Comparison of ENCODE assay signal across 15 cellular contexts in genomic region chr10:14450041-14450491, GRCh38.
DNase-seq lines count a peak whose midpoint lies in the region; ATAC-seq and TF ChIP-seq lines count a peak whose summit lies in the region.
"Had no signal": no experiment of that assay in that cellular context is flagged by ENCODE, and none has a peak within 500 bp of the region (broad histone marks: within the 10 kb centered on the region; RNA-seq: fewer than 3 reads in every experiment).

No MANE protein-coding gene starts in this region.

- TF ChIP-seq RAD21 in SK-N-SH (IDR thresholded peaks at IDR 0.05; ENCODE audit: low read length) = no peak

- H3K9me2 ChIP-seq in SK-N-SH = no peaks in the 10 kb centered on the region

- H3K9me3 ChIP-seq in adipocyte (ENCODE audit: control insufficient read depth, low read length) (peaks cover 5% of the 10 kb centered on the region), heart right ventricle (no peaks in the 10 kb centered on the region), SK-N-SH (no peaks in the 10 kb centered on the region)
- H3K9me3 ChIP-seq: mucosa of descending colon had no signal

- H3K4me1 ChIP-seq in adipocyte (ENCODE audit: control insufficient read depth, insufficient read depth, low read length) = no peaks in the 10 kb centered on the region
- peaks cover 0 to 12% (median 5%) of the 10 kb centered on the region in 9 donors for H3K4me1 ChIP-seq in heart right ventricle
- H3K4me1 ChIP-seq in rectal smooth muscle tissue (ENCODE audit: control insufficient read depth, insufficient read depth, low read length) = peaks cover 10% of the 10 kb centered on the region
- H3K4me1 ChIP-seq in SK-N-SH (ENCODE audit: control insufficient read depth in 1 of 2, insufficient read depth in 2 of 2, low read depth in 1 of 2, low read length in 1 of 2) = no peaks in the 10 kb centered on the region
- H3K4me1 ChIP-seq: BLaER1 treated with 17β-estradiol and CSF1 and Interleukin-3, amounts not matched to agents 10 nM and 100 nM had no signal

- H3K27ac Mint-ChIP-seq in activated naive CD8-positive, alpha-beta T cell treated with anti-CD3 and anti-CD28 coated beads, Interleukin-2, amount 50 U/mL, for 24 hours = no peak overlapping the region
- H3K27ac Mint-ChIP-seq: activated B cell treated with CpG ODN at 0.5 μM for 24 hours; activated naive CD8-positive, alpha-beta T cell treated with anti-CD3 and anti-CD28 coated beads for 36 hours; dendritic cell treated with granulocyte-macrophage colony-stimulating factor and Interleukin-4, amounts not matched to agents 40 ng/mL and 50 ng/mL, for 4 days; stimulated activated naive B cell treated with anti-CD40 and anti-IgM and Interleukin-4, amounts not matched to agents 10 μg/mL and 1 μg/mL and 100 μg/mL, for 72 hours had no signal

- no peak overlapping the region for H3K4me2 ChIP-seq in SK-N-SH
- H3K4me2 ChIP-seq: BLaER1 treated with 17β-estradiol and CSF1 and Interleukin-3, amounts not matched to agents 10 nM and 100 nM had no signal

- no peaks in the 10 kb centered on the region for H3F3A ChIP-seq in SK-N-SH (replicated peaks; ENCODE audit: insufficient read depth)

- DNase-seq in GM03348 (ENCODE audit: low spot score) (peak; percentile 19), adipocyte (ENCODE audit: low read depth) (peak; percentile 45), heart right ventricle (peak; percentile 36 to 69), germinal center (ENCODE audit: low spot score) (no peak), SK-N-SH (no peak)
- DNase-seq in activated naive CD8-positive, alpha-beta T cell treated with anti-CD3 and anti-CD28 coated beads, Interleukin-2, amount 50 U/mL, for 24 hours = no peak
- DNase-seq: activated B cell treated with CpG ODN at 0.5 μM for 24 hours; activated naive CD8-positive, alpha-beta T cell treated with anti-CD3 and anti-CD28 coated beads for 36 hours; mucosa of descending colon; NCI-H2227 treated with DMSO at 0.1 percent for 48 hours; stimulated activated naive B cell treated with anti-CD40 and anti-IgM and Interleukin-4, amounts not matched to agents 10 μg/mL and 1 μg/mL and 100 μg/mL, for 72 hours had no signal

- no peaks in the 10 kb centered on the region for H3K36me3 Mint-ChIP-seq in activated naive CD8-positive, alpha-beta T cell treated with anti-CD3 and anti-CD28 coated beads, Interleukin-2, amount 50 U/mL, for 24 hours (ENCODE audit: low read depth)
- H3K36me3 Mint-ChIP-seq: activated naive CD8-positive, alpha-beta T cell treated with anti-CD3 and anti-CD28 coated beads for 36 hours; stimulated activated naive B cell treated with anti-CD40 and anti-IgM and Interleukin-4, amounts not matched to agents 10 μg/mL and 1 μg/mL and 100 μg/mL, for 72 hours had no signal

- H2AFZ ChIP-seq in SK-N-SH (ENCODE audit: low read depth) = no peak overlapping the region

- TF ChIP-seq CTCF in heart right ventricle (IDR thresholded peaks at IDR 0.05) (no peak), SK-N-SH (IDR thresholded peaks at IDR 0.05) (no peak)

- H3K36me3 ChIP-seq in adipocyte (ENCODE audit: control insufficient read depth, insufficient read depth, low read length, severe bottlenecking) (no peaks in the 10 kb centered on the region), heart right ventricle (no peaks in the 10 kb centered on the region), rectal smooth muscle tissue (ENCODE audit: control insufficient read depth, insufficient read depth, low read length) (no peaks in the 10 kb centered on the region), SK-N-SH (replicated peaks in 1 of 2; ENCODE audit: control insufficient read depth in 1 of 2, insufficient read depth in 2 of 2, low read length in 1 of 2) (no peaks in the 10 kb centered on the region)
- H3K36me3 ChIP-seq: BLaER1 treated with 17β-estradiol and CSF1 and Interleukin-3, amounts not matched to agents 10 nM and 100 nM had no signal

- H3K27ac ChIP-seq in heart right ventricle = peak overlapping the region in 8 of 10 donors; percentile 9 to 67 (median 55)
- peak overlapping the region; percentile 55 for H3K27ac ChIP-seq in rectal smooth muscle tissue (ENCODE audit: low read depth, low read length)
- H3K27ac ChIP-seq in SK-N-SH (ENCODE audit: low read depth in 2 of 2, low read length in 1 of 2) = no peak overlapping the region
- H3K27ac ChIP-seq: BLaER1 treated with 17β-estradiol and CSF1 and Interleukin-3, amounts not matched to agents 10 nM and 100 nM had no signal

- H3K79me2 ChIP-seq in SK-N-SH (ENCODE audit: insufficient read depth) = no peaks in the 10 kb centered on the region

- 48 to 73% methylated on average over 3 of the region's 3 CpGs for WGBS in heart right ventricle, 2 donors
- WGBS in SK-N-SH (ENCODE audit: low lambda C conversion rate) = 56% methylated on average over 2 of the region's 3 CpGs

- intact Hi-C loops in heart right ventricle (cut with DNase I) = loop anchor here in 1 of 10 donors (1.0 kb wide), 1 partner anchor 53 kb away; no protein-coding TSS in a partner anchor

- no peaks in the 10 kb centered on the region for H4K20me1 ChIP-seq in SK-N-SH (ENCODE audit: insufficient read depth)
- H4K20me1 ChIP-seq: BLaER1 treated with 17β-estradiol and CSF1 and Interleukin-3, amounts not matched to agents 10 nM and 100 nM had no signal

- H3K9ac ChIP-seq in adipocyte (ENCODE audit: low read length) = no peak overlapping the region
- no peak overlapping the region for H3K9ac ChIP-seq in rectal smooth muscle tissue (ENCODE audit: low read length)
- H3K9ac ChIP-seq in SK-N-SH = no peak overlapping the region
- H3K9ac ChIP-seq: BLaER1 treated with 17β-estradiol and CSF1 and Interleukin-3, amounts not matched to agents 10 nM and 100 nM had no signal

- H3K4me3 ChIP-seq in adipocyte (ENCODE audit: low read length) (no peak overlapping the region), heart right ventricle (no peak overlapping the region), rectal smooth muscle tissue (ENCODE audit: low read length) (no peak overlapping the region), SK-N-SH (ENCODE audit: low read depth in 2 of 2, low read length in 1 of 2) (no peak overlapping the region)
- H3K4me3 ChIP-seq: BLaER1 treated with 17β-estradiol and CSF1 and Interleukin-3, amounts not matched to agents 10 nM and 100 nM; mucosa of descending colon had no signal

- peaks cover 5% of the 10 kb centered on the region for H3K9me3 Mint-ChIP-seq in activated naive CD8-positive, alpha-beta T cell treated with anti-CD3 and anti-CD28 coated beads, Interleukin-2, amount 50 U/mL, for 24 hours
- H3K9me3 Mint-ChIP-seq: activated B cell treated with CpG ODN at 0.5 μM for 24 hours; activated naive CD8-positive, alpha-beta T cell treated with anti-CD3 and anti-CD28 coated beads for 36 hours had no signal

- no peak overlapping the region for H3K4me3 Mint-ChIP-seq in activated naive CD8-positive, alpha-beta T cell treated with anti-CD3 and anti-CD28 coated beads, Interleukin-2, amount 50 U/mL, for 24 hours
- H3K4me3 Mint-ChIP-seq: activated B cell treated with CpG ODN at 0.5 μM for 24 hours; activated naive CD8-positive, alpha-beta T cell treated with anti-CD3 and anti-CD28 coated beads for 36 hours; dendritic cell treated with granulocyte-macrophage colony-stimulating factor and Interleukin-4, amounts not matched to agents 40 ng/mL and 50 ng/mL, for 4 days; stimulated activated naive B cell treated with anti-CD40 and anti-IgM and Interleukin-4, amounts not matched to agents 10 μg/mL and 1 μg/mL and 100 μg/mL, for 72 hours had no signal

- CTCF ChIA-PET in SK-N-SH (lab: Yijun Ruan, JAX) = no interaction called here

- no peaks in the 10 kb centered on the region for H3K4me1 Mint-ChIP-seq in activated naive CD8-positive, alpha-beta T cell treated with anti-CD3 and anti-CD28 coated beads, Interleukin-2, amount 50 U/mL, for 24 hours
- H3K4me1 Mint-ChIP-seq: activated B cell treated with CpG ODN at 0.5 μM for 24 hours; activated naive CD8-positive, alpha-beta T cell treated with anti-CD3 and anti-CD28 coated beads for 36 hours had no signal

- no peak for TF ChIP-seq EP300 in SK-N-SH (IDR thresholded peaks at IDR 0.05; ENCODE audit: borderline replicate concordance in 1 of 2, low read depth in 1 of 2, low read length in 1 of 2)

- H3K27me3 ChIP-seq in adipocyte (replicated peaks; ENCODE audit: control insufficient read depth, insufficient read depth, low read length) = peaks cover 25% of the 10 kb centered on the region
- no peaks in the 10 kb centered on the region for H3K27me3 ChIP-seq in heart right ventricle
- no peaks in the 10 kb centered on the region for H3K27me3 ChIP-seq in rectal smooth muscle tissue (ENCODE audit: control insufficient read depth, insufficient read depth, low read length)
- H3K27me3 ChIP-seq in SK-N-SH (ENCODE audit: insufficient read depth) = no peaks in the 10 kb centered on the region
- H3K27me3 ChIP-seq: BLaER1 treated with 17β-estradiol and CSF1 and Interleukin-3, amounts not matched to agents 10 nM and 100 nM had no signal

- H3K27me3 Mint-ChIP-seq in activated naive CD8-positive, alpha-beta T cell treated with anti-CD3 and anti-CD28 coated beads, Interleukin-2, amount 50 U/mL, for 24 hours = peaks cover 3% of the 10 kb centered on the region

- ATAC-seq in heart right ventricle (peak; percentile 34 to 92 (median 81)), HG03095 (IDR thresholded peaks at IDR 0.05; ENCODE audit: unreplicated experiment) (no peak)
- ATAC-seq in activated naive CD8-positive, alpha-beta T cell treated with anti-CD3 and anti-CD28 coated beads, Interleukin-2, amount 50 U/mL, for 24 hours = no peak
- ATAC-seq: mucosa of descending colon; stimulated activated naive B cell treated with anti-CD40 and anti-IgM and Interleukin-4, amounts not matched to agents 10 μg/mL and 1 μg/mL and 100 μg/mL, for 72 hours had no signal

- POLR2A ChIA-PET in SK-N-SH (lab: Yijun Ruan, JAX) = no interaction called here

TF ChIP-seq in SK-N-SH, 30 proteins besides CTCF, POLR2A, EP300 and RAD21:
- no peak for TF ChIP-seq TAF1 (IDR thresholded peaks at IDR 0.05; ENCODE audit: borderline replicate concordance, low read depth, low read length)
- no peak for TF ChIP-seq MXI1 (IDR thresholded peaks at IDR 0.05; ENCODE audit: low read depth, low read length)
- no peak for TF ChIP-seq ZBTB33 (IDR thresholded peaks at IDR 0.05; ENCODE audit: borderline replicate concordance, low read depth)

Comparison
In these comparisons a context has a peak if more than half of its experiments do, and no peak if none do; other contexts are left out.
1. DNase-seq: peak in GM03348 (single experiment), adipocyte (single experiment) and heart right ventricle (2 of 2); none in activated naive CD8-positive, alpha-beta T cell treated with anti-CD3 and anti-CD28 coated beads, Interleukin-2, amount 50 U/mL, for 24 hours (single experiment), germinal center (single experiment) and SK-N-SH (single experiment).
2. ATAC-seq: peak in heart right ventricle (8 of 8); none in HG03095 (single experiment) and activated naive CD8-positive, alpha-beta T cell treated with anti-CD3 and anti-CD28 coated beads, Interleukin-2, amount 50 U/mL, for 24 hours (single experiment).
3. H3K27ac ChIP-seq: peak in heart right ventricle (8 of 10) and rectal smooth muscle tissue (single experiment); none in SK-N-SH (0 of 2).